In the genomic region with DNA sequence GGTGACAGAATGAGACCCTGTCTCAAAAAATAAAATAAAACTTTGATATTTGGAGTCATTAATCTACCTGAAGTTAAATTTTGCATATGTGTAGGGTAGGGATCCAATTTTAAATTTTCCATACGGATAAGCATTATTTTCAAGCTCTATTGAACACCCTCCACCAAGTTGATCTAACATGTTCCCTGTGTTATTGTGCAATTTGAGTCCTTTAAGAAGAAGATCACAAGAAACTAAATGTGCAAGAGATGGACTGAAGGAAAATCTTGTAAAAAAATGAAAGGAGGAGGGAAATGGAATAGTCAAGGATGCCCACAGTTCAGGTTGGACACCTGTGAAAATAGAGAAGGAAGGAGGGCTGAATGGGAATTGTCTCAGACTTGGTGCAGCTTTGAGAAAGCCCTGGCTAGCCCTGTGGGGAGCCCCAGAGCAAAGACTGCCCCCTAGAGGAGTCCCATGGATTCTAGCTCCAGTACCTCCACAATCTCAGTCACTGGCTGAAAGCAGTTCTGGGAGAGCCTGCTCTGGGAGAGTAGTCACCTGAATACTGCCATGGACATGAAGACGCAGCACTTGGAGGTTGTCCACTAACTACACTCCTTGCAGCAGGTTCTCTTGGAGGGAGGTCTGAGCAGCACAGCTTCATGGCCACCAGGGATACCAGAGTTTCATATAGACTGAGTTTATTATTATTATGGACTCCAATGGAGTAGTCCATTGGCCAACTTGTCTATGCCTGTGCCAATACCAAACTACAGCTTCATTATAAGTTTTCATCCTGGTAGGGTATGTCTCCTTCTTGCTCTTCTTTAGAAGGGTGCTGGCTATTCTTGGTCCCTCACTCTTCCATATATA, we compare ENCODE assay signal across 9 cellular contexts. TPM values are rescaled to one million over a fixed set of nuclear protein-coding genes. Genes with fewer than 3 reads are reported as not detected.
A peak's percentile ranks its signal among the peaks of the same experiment; 100 is the strongest.
DNase-seq lines count a peak whose midpoint lies in the region; ATAC-seq and TF ChIP-seq lines count a peak whose summit lies in the region.
"Had no signal": no experiment of that assay in that cellular context is flagged by ENCODE, and none has a peak within 500 bp of the region (broad histone marks: within the 10 kb centered on the region; RNA-seq: fewer than 3 reads in every experiment).

No MANE protein-coding gene starts in this region.

- TF ChIP-seq CTCF in DOHH2 (IDR thresholded peaks at IDR 0.05; ENCODE audit: low read depth, low read length, poor library complexity, severe bottlenecking) (peak; percentile 75), upper lobe of left lung (IDR thresholded peaks at IDR 0.05) (peak in 4 of 6 experiments; percentile 16 to 24 (median 20))

- no peak for TF ChIP-seq EP300 in upper lobe of left lung (IDR thresholded peaks at IDR 0.05)

- no peaks in the 10 kb centered on the region for H3K9me3 ChIP-seq in DOHH2 (ENCODE audit: control insufficient read depth, insufficient read depth, low read length)
- no peaks in the 10 kb centered on the region for H3K9me3 ChIP-seq in upper lobe of left lung

- H3K79me2 ChIP-seq in DOHH2 (ENCODE audit: control insufficient read depth, low read length), result peaks cover 11% of the 10 kb centered on the region

- 40 to 69% methylated on average over 1 to 2 of the region's 2 CpGs for WGBS in upper lobe of left lung, 2 donors

- ATAC-seq in upper lobe of left lung (ENCODE audit: low FRiP score in 2 of 2) (peak in 1 of 2 donors; percentile 43), HG03025 (IDR thresholded peaks at IDR 0.05; ENCODE audit: low FRiP score, unreplicated experiment) (no peak)

- no peak overlapping the region for H3K4me2 ChIP-seq in DOHH2 (ENCODE audit: low read length)

- DNase-seq in HK-2 (ENCODE audit: unreplicated experiment) (peak; percentile 18), iPS DF 19.7 (ENCODE audit: low read depth, low spot score) (peak; percentile 35), upper lobe of left lung (peak in 1 of 2 donors; percentile 41), foreskin melanocyte (no peak), SW480 (ENCODE audit: low spot score) (no peak)
- peak; percentile 10 for DNase-seq in activated CD4-positive, alpha-beta T cell treated with anti-CD3 and anti-CD28 coated beads, Interleukin-2, amount 50 U/mL, for 1 hour

- H4K20me1 ChIP-seq in DOHH2 (ENCODE audit: control insufficient read depth, insufficient read depth, low read depth, low read length), result no peaks in the 10 kb centered on the region

- no peak overlapping the region for H3K4me3 ChIP-seq in DOHH2 (ENCODE audit: low read length)
- H3K4me3 ChIP-seq in upper lobe of left lung, result no peak overlapping the region

- H3K36me3 ChIP-seq in DOHH2 (ENCODE audit: control insufficient read depth, low read length) (no peaks in the 10 kb centered on the region), upper lobe of left lung (no peaks in the 10 kb centered on the region)

- H3K27me3 ChIP-seq in DOHH2 (ENCODE audit: control insufficient read depth, low read length), result no peaks in the 10 kb centered on the region
- H3K27me3 ChIP-seq in upper lobe of left lung, result no peaks in the 10 kb centered on the region

- peaks cover 13% of the 10 kb centered on the region for H3K4me1 ChIP-seq in DOHH2 (ENCODE audit: control insufficient read depth, low read length)
- H3K4me1 ChIP-seq in upper lobe of left lung, result peaks cover 2 to 4% (median 4%) of the 10 kb centered on the region in 4 donors

- no peaks in the 10 kb centered on the region for H3K9me2 ChIP-seq in DOHH2 (replicated peaks; ENCODE audit: control insufficient read depth, low read length)

- H3K27ac ChIP-seq in DOHH2 (ENCODE audit: low read depth, low read length) (no peak overlapping the region), upper lobe of left lung (no peak overlapping the region)
- H3K27ac ChIP-seq: epithelial cell of prostate had no signal

- TF ChIP-seq POLR2A in upper lobe of left lung (IDR thresholded peaks at IDR 0.05), result no peak

- H3F3A ChIP-seq in DOHH2 (ENCODE audit: control insufficient read depth, insufficient read depth), result peaks cover 3% of the 10 kb centered on the region

RNA-seq across cellular contexts. Expression of gene TIAL1, which starts 5.7 kb away (rescaled TPM):
- total RNA-seq in upper lobe of left lung, result 100 to 1,000 TPM in 2 of 6 donors, 10 to 100 TPM in 4; 53.3 to 112 (median 87.9) TPM

RNA-seq across cellular contexts. Expression of gene BAG3, which starts 48.7 kb away (rescaled TPM):
- total RNA-seq in upper lobe of left lung, result 10 to 100 TPM; 23.0 to 53.8 (median 40.3) TPM

RNA-seq across cellular contexts. Expression of gene RGS10, which starts 59.9 kb away (rescaled TPM):
- total RNA-seq in upper lobe of left lung, result 10 to 100 TPM; 11.7 to 39.3 (median 26.5) TPM

Comparison
In these comparisons a context has a peak if more than half of its experiments do, and no peak if none do; other contexts are left out.
1. DNase-seq: peak in HK-2 (single experiment), activated CD4-positive, alpha-beta T cell treated with anti-CD3 and anti-CD28 coated beads, Interleukin-2, amount 50 U/mL, for 1 hour (single experiment) and iPS DF 19.7 (single experiment); none in foreskin melanocyte (single experiment) and SW480 (single experiment).